ENCODE assay signal across 9 cellular contexts in the genomic region with DNA sequence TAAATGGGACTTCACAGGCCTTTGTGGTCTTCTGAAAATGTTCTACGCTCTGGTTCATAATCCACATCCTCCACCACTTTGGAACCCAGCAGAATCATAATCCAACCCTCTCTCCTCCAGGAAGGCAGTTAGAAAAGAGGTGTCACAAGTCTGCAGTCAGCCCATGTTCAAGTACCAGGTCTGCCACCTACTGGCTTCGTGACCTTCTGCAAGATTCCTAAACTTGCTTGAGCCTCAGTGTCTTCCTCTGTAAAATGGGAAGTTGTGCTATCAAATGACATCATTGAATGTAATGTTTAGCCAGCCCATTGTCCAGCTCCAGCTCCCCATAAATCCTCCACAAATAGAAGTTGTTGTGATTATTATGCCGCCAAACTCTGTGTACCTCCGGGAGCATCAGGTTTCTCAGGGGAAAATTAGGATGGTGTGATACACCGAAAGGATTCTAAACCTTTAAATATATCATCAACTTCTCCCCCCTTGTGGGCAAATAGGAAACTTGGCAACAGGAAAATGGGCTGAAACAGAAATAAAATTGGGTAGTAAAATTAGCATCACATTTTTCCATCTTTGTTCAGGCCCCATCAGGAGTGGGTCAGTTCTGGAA.
A peak's percentile ranks its signal among the peaks of the same experiment; 100 is the strongest.
DNase-seq lines count a peak whose midpoint lies in the region; TF ChIP-seq lines count a peak whose summit lies in the region.
"Had no signal": no experiment of that assay in that cellular context is flagged by ENCODE, and none has a peak within 500 bp of the region (broad histone marks: within the 10 kb centered on the region; RNA-seq: fewer than 3 reads in every experiment).

No MANE protein-coding gene starts in this region.

- no peak overlapping the region for H2AK5ac ChIP-seq in trophoblast cell (ENCODE audit: low read length)

- WGBS in trophoblast cell (ENCODE audit: extremely low coverage, insufficient coverage, insufficient read length): no CpG with 5 or more reads among the region's 5 CpGs

- no peak overlapping the region for H4K91ac ChIP-seq in trophoblast cell (ENCODE audit: low read depth, low read length)

- DNase-seq in activated T-cell treated with anti-CD3 and anti-CD28 coated beads, Interleukin-2, amount 50 U/mL, for 48 hours: peak; percentile 31 to 32
- DNase-seq in activated T-cell treated with anti-CD3 and anti-CD28 coated beads for 4 hours (no peak), NCI-H69 (lab: John Stamatoyannopoulos, UW) (peak; percentile 54), dorsolateral prefrontal cortex (no peak), trophoblast cell (peak; percentile 38 to 68), immature natural killer cell (no peak), NCI-H446 treated with DMSO at 0.1 percent for 48 hours (lab: John Stamatoyannopoulos, UW) (no peak)
- DNase-seq in activated effector memory CD4-positive, alpha-beta T cell treated with anti-CD3 and anti-CD28 coated beads, Interleukin-2, amount 50 U/mL, for 16 hours: no peak

- no peak overlapping the region for H3K4ac ChIP-seq in trophoblast cell (ENCODE audit: low read depth, low read length)

- no peak overlapping the region for H3K4me3 Mint-ChIP-seq in immature natural killer cell
- H3K4me3 Mint-ChIP-seq: activated naive CD4-positive, alpha-beta T cell treated with anti-CD3 and anti-CD28 coated beads, Interleukin-2, amount 50 U/mL, for 24 hours had no signal

- H3K27me3 Mint-ChIP-seq in immature natural killer cell (ENCODE audit: low read depth in 3 of 3): peaks cover 1 to 8% (median 5%) of the 10 kb centered on the region in 3 donors
- H3K27me3 Mint-ChIP-seq: activated naive CD4-positive, alpha-beta T cell treated with anti-CD3 and anti-CD28 coated beads, Interleukin-2, amount 50 U/mL, for 24 hours had no signal

- no peaks in the 10 kb centered on the region for H3K79me1 ChIP-seq in trophoblast cell (ENCODE audit: low read length)

- H2AFZ ChIP-seq in trophoblast cell (ENCODE audit: insufficient read depth, low read length, poor library complexity): no peak overlapping the region

- H3K4me2 ChIP-seq in trophoblast cell (ENCODE audit: low read length): no peak overlapping the region

- H3K18ac ChIP-seq in trophoblast cell (ENCODE audit: low read length): no peak overlapping the region

- no peak overlapping the region for H4K8ac ChIP-seq in trophoblast cell (ENCODE audit: low read depth, low read length)

- no peak overlapping the region for H2BK12ac ChIP-seq in trophoblast cell (ENCODE audit: low read length)

- peaks cover 5% of the 10 kb centered on the region for H3K9me3 ChIP-seq in trophoblast cell (ENCODE audit: insufficient read depth, low read depth, low read length)

- H3K79me2 ChIP-seq in trophoblast cell (ENCODE audit: control insufficient read depth, insufficient read depth, low read length, poor library complexity): no peaks in the 10 kb centered on the region

- no peaks in the 10 kb centered on the region for H3K36me3 ChIP-seq in trophoblast cell (ENCODE audit: control insufficient read depth in 1 of 2, insufficient read depth in 2 of 2, low read length in 2 of 2)

- H2BK120ac ChIP-seq in trophoblast cell (ENCODE audit: insufficient read depth, low read length, poor library complexity): no peak overlapping the region

- peaks cover 0 to 5% (median 0%) of the 10 kb centered on the region in 6 donors for H3K9me3 Mint-ChIP-seq in immature natural killer cell

- no peak overlapping the region for H2BK5ac ChIP-seq in trophoblast cell (ENCODE audit: low read depth, low read length, poor library complexity)

- no peaks in the 10 kb centered on the region for H3K36me3 Mint-ChIP-seq in immature natural killer cell
- H3K36me3 Mint-ChIP-seq: activated naive CD4-positive, alpha-beta T cell treated with anti-CD3 and anti-CD28 coated beads, Interleukin-2, amount 50 U/mL, for 24 hours had no signal

- intact Hi-C loops in dorsolateral prefrontal cortex (cut with DNase I): no loop called here

- H3K9ac ChIP-seq in trophoblast cell (ENCODE audit: low read length): no peak overlapping the region

- H3K4me1 ChIP-seq in trophoblast cell (ENCODE audit: control insufficient read depth in 1 of 2, insufficient read depth in 2 of 2, low read length in 2 of 2): no peaks in the 10 kb centered on the region

- no peak overlapping the region for H3K27ac Mint-ChIP-seq in immature natural killer cell
- H3K27ac Mint-ChIP-seq: activated naive CD4-positive, alpha-beta T cell treated with anti-CD3 and anti-CD28 coated beads, Interleukin-2, amount 50 U/mL, for 24 hours had no signal

- no peak overlapping the region for H3K27ac ChIP-seq in dorsolateral prefrontal cortex
- no peak overlapping the region for H3K27ac ChIP-seq in trophoblast cell (ENCODE audit: low read depth, low read length)

- no peak overlapping the region for H4K12ac ChIP-seq in trophoblast cell (ENCODE audit: low read depth, low read length)

- H3K4me1 Mint-ChIP-seq in immature natural killer cell: no peaks in the 10 kb centered on the region
- H3K4me1 Mint-ChIP-seq: activated naive CD4-positive, alpha-beta T cell treated with anti-CD3 and anti-CD28 coated beads, Interleukin-2, amount 50 U/mL, for 24 hours had no signal

- H3K4me3 ChIP-seq in dorsolateral prefrontal cortex (no peak overlapping the region), trophoblast cell (ENCODE audit: low read depth, low read length) (no peak overlapping the region)

- H3K14ac ChIP-seq in trophoblast cell (ENCODE audit: low read length): no peak overlapping the region

- no peak overlapping the region for H3K23ac ChIP-seq in trophoblast cell (ENCODE audit: low read length)

- peak in 41 of 56 donors; percentile 4 to 56 (median 33) for TF ChIP-seq CTCF in dorsolateral prefrontal cortex (IDR thresholded peaks at IDR 0.05 in 54 of 56, conservative IDR thresholded peaks at IDR 0.05 in 2 of 56; ENCODE audit: low read depth in 1 of 56, partially characterized antibody in 56 of 56)

- H3K27me3 ChIP-seq in dorsolateral prefrontal cortex: no peaks in the 10 kb centered on the region
- H3K27me3 ChIP-seq in trophoblast cell (ENCODE audit: insufficient read depth, low read length): no peaks in the 10 kb centered on the region

Comparison
In these comparisons a context has a peak if more than half of its experiments do, and no peak if none do; other contexts are left out.
1. DNase-seq: peak in activated T-cell treated with anti-CD3 and anti-CD28 coated beads, Interleukin-2, amount 50 U/mL, for 48 hours (2 of 2), NCI-H69 (single experiment) and trophoblast cell (2 of 2); none in activated T-cell treated with anti-CD3 and anti-CD28 coated beads for 4 hours (single experiment), dorsolateral prefrontal cortex (0 of 10), immature natural killer cell (0 of 3), activated effector memory CD4-positive, alpha-beta T cell treated with anti-CD3 and anti-CD28 coated beads, Interleukin-2, amount 50 U/mL, for 16 hours (single experiment) and NCI-H446 treated with DMSO at 0.1 percent for 48 hours (single experiment).